Comparison of ENCODE assay signal across 1 cellular context in the genomic region with DNA sequence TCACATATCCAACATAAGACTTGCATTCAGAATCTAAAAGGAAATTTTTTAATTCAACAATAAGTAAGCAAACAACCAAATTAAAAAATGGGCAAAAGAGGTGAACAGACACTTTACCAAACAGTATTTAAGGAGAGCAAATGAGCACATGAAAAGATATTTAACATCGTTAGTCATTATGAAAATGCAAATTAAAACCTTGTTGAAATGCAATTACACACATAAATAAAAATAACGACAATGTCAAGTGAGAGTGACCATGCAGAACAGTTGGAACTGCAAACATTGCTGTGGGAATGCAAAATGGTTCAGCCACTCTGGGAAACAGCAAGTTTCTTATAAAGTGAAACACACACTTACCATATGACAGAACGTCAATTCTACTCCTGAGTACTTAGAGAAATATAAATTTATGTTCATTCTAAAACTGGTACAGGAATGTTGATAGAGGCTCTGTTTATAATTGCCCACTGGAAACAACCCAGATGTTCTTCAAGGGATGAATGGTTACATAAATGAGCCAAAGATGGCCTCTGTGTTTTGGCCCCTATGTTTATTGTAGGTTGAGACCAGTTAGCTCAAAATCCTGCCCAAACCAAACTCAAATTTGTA.
A peak's percentile ranks its signal among the peaks of the same experiment; 100 is the strongest.
TF ChIP-seq lines count a peak whose summit lies in the region.

No MANE protein-coding gene starts in this region.

TF ChIP-seq in K562, 482 proteins besides CTCF, POLR2A, EP300 and RAD21 (continued from another document and continues in another):
- TF ChIP-seq, protein P1, sequence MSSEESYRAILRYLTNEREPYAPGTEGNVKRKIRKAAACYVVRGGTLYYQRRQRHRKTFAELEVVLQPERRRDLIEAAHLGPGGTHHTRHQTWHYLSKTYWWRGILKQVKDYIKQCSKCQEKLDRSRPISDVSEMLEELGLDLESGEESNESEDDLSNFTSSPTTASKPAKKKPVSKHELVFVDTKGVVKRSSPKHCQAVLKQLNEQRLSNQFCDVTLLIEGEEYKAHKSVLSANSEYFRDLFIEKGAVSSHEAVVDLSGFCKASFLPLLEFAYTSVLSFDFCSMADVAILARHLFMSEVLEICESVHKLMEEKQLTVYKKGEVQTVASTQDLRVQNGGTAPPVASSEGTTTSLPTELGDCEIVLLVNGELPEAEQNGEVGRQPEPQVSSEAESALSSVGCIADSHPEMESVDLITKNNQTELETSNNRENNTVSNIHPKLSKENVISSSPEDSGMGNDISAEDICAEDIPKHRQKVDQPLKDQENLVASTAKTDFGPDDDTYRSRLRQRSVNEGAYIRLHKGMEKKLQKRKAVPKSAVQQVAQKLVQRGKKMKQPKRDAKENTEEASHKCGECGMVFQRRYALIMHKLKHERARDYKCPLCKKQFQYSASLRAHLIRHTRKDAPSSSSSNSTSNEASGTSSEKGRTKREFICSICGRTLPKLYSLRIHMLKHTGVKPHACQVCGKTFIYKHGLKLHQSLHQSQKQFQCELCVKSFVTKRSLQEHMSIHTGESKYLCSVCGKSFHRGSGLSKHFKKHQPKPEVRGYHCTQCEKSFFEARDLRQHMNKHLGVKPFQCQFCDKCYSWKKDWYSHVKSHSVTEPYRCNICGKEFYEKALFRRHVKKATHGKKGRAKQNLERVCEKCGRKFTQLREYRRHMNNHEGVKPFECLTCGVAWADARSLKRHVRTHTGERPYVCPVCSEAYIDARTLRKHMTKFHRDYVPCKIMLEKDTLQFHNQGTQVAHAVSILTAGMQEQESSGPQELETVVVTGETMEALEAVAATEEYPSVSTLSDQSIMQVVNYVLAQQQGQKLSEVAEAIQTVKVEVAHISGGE (CRISPR knock-in tag; IDR thresholded peaks at IDR 0.05) = no peak
- no peak for TF ChIP-seq ZNF444 (CRISPR knock-in tag; IDR thresholded peaks at IDR 0.05)
- TF ChIP-seq TEAD2 (tag; IDR thresholded peaks at IDR 0.05) = 0 out of 2 replicates have a peak, but pooled peaks have one; percentile 35
- TF ChIP-seq, protein P2, sequence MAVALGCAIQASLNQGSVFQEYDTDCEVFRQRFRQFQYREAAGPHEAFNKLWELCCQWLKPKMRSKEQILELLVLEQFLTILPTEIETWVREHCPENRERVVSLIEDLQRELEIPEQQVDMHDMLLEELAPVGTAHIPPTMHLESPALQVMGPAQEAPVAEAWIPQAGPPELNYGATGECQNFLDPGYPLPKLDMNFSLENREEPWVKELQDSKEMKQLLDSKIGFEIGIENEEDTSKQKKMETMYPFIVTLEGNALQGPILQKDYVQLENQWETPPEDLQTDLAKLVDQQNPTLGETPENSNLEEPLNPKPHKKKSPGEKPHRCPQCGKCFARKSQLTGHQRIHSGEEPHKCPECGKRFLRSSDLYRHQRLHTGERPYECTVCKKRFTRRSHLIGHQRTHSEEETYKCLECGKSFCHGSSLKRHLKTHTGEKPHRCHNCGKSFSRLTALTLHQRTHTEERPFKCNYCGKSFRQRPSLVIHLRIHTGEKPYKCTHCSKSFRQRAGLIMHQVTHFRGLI (CRISPR knock-in tag; IDR thresholded peaks at IDR 0.05) = no peak
- no peak for TF ChIP-seq ZNF175 (CRISPR knock-in tag; IDR thresholded peaks at IDR 0.05; ENCODE audit: low read depth)
- TF ChIP-seq, protein P3, sequence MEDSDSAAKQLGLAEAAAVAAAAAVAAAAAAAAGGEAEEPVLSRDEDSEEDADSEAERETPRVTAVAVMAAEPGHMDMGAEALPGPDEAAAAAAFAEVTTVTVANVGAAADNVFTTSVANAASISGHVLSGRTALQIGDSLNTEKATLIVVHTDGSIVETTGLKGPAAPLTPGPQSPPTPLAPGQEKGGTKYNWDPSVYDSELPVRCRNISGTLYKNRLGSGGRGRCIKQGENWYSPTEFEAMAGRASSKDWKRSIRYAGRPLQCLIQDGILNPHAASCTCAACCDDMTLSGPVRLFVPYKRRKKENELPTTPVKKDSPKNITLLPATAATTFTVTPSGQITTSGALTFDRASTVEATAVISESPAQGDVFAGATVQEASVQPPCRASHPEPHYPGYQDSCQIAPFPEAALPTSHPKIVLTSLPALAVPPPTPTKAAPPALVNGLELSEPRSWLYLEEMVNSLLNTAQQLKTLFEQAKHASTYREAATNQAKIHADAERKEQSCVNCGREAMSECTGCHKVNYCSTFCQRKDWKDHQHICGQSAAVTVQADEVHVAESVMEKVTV (CRISPR knock-in tag; IDR thresholded peaks at IDR 0.05) = no peak
- no peak for TF ChIP-seq SAFB2 (IDR thresholded peaks at IDR 0.05; ENCODE audit: borderline replicate concordance, low read depth, low read length, severe bottlenecking)
- no peak for TF ChIP-seq SNIP1 (IDR thresholded peaks at IDR 0.05; ENCODE audit: low read depth)
- TF ChIP-seq, protein P4, sequence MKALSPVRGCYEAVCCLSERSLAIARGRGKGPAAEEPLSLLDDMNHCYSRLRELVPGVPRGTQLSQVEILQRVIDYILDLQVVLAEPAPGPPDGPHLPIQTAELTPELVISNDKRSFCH (CRISPR knock-in tag; IDR thresholded peaks at IDR 0.05) = no peak
- TF ChIP-seq, protein P4 (tag; IDR thresholded peaks at IDR 0.05) = peak; percentile 15; the same call in 1 of the 2 replicates
- TF ChIP-seq, protein P5, sequence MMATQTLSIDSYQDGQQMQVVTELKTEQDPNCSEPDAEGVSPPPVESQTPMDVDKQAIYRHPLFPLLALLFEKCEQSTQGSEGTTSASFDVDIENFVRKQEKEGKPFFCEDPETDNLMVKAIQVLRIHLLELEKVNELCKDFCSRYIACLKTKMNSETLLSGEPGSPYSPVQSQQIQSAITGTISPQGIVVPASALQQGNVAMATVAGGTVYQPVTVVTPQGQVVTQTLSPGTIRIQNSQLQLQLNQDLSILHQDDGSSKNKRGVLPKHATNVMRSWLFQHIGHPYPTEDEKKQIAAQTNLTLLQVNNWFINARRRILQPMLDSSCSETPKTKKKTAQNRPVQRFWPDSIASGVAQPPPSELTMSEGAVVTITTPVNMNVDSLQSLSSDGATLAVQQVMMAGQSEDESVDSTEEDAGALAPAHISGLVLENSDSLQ (IDR thresholded peaks at IDR 0.05) = 0 out of 2 replicates have a peak, but pooled peaks have one; percentile 6
- TF ChIP-seq, protein P6, sequence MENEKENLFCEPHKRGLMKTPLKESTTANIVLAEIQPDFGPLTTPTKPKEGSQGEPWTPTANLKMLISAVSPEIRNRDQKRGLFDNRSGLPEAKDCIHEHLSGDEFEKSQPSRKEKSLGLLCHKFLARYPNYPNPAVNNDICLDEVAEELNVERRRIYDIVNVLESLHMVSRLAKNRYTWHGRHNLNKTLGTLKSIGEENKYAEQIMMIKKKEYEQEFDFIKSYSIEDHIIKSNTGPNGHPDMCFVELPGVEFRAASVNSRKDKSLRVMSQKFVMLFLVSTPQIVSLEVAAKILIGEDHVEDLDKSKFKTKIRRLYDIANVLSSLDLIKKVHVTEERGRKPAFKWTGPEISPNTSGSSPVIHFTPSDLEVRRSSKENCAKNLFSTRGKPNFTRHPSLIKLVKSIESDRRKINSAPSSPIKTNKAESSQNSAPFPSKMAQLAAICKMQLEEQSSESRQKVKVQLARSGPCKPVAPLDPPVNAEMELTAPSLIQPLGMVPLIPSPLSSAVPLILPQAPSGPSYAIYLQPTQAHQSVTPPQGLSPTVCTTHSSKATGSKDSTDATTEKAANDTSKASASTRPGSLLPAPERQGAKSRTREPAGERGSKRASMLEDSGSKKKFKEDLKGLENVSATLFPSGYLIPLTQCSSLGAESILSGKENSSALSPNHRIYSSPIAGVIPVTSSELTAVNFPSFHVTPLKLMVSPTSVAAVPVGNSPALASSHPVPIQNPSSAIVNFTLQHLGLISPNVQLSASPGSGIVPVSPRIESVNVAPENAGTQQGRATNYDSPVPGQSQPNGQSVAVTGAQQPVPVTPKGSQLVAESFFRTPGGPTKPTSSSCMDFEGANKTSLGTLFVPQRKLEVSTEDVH (IDR thresholded peaks at IDR 0.05; ENCODE audit: low read depth, partially characterized antibody) = no peak
- no peak for TF ChIP-seq RBM17 (IDR thresholded peaks at IDR 0.05; ENCODE audit: borderline replicate concordance, low read depth, low read length)
- TF ChIP-seq, protein P7, sequence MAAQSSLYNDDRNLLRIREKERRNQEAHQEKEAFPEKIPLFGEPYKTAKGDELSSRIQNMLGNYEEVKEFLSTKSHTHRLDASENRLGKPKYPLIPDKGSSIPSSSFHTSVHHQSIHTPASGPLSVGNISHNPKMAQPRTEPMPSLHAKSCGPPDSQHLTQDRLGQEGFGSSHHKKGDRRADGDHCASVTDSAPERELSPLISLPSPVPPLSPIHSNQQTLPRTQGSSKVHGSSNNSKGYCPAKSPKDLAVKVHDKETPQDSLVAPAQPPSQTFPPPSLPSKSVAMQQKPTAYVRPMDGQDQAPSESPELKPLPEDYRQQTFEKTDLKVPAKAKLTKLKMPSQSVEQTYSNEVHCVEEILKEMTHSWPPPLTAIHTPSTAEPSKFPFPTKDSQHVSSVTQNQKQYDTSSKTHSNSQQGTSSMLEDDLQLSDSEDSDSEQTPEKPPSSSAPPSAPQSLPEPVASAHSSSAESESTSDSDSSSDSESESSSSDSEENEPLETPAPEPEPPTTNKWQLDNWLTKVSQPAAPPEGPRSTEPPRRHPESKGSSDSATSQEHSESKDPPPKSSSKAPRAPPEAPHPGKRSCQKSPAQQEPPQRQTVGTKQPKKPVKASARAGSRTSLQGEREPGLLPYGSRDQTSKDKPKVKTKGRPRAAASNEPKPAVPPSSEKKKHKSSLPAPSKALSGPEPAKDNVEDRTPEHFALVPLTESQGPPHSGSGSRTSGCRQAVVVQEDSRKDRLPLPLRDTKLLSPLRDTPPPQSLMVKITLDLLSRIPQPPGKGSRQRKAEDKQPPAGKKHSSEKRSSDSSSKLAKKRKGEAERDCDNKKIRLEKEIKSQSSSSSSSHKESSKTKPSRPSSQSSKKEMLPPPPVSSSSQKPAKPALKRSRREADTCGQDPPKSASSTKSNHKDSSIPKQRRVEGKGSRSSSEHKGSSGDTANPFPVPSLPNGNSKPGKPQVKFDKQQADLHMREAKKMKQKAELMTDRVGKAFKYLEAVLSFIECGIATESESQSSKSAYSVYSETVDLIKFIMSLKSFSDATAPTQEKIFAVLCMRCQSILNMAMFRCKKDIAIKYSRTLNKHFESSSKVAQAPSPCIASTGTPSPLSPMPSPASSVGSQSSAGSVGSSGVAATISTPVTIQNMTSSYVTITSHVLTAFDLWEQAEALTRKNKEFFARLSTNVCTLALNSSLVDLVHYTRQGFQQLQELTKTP (IDR thresholded peaks at IDR 0.05; ENCODE audit: low read depth in 1 of 2, partially characterized antibody in 2 of 2) = peak in 1 of 2 experiments; percentile 72
- no peak for TF ChIP-seq ELF1 (tag; IDR thresholded peaks at IDR 0.05)
- no peak for TF ChIP-seq ZNF134 (CRISPR knock-in tag; conservative IDR thresholded peaks at IDR 0.05)
- TF ChIP-seq ZNF668 (CRISPR knock-in tag; IDR thresholded peaks at IDR 0.05) = 0 out of 2 replicates have a peak, but pooled peaks have one; percentile 30
- TF ChIP-seq TEAD4 (IDR thresholded peaks at IDR 0.05; ENCODE audit: low read length) = no peak
- TF ChIP-seq TEAD4 (CRISPR knock-in tag; IDR thresholded peaks at IDR 0.05; ENCODE audit: borderline replicate concordance) = no peak
- TF ChIP-seq, protein P8, sequence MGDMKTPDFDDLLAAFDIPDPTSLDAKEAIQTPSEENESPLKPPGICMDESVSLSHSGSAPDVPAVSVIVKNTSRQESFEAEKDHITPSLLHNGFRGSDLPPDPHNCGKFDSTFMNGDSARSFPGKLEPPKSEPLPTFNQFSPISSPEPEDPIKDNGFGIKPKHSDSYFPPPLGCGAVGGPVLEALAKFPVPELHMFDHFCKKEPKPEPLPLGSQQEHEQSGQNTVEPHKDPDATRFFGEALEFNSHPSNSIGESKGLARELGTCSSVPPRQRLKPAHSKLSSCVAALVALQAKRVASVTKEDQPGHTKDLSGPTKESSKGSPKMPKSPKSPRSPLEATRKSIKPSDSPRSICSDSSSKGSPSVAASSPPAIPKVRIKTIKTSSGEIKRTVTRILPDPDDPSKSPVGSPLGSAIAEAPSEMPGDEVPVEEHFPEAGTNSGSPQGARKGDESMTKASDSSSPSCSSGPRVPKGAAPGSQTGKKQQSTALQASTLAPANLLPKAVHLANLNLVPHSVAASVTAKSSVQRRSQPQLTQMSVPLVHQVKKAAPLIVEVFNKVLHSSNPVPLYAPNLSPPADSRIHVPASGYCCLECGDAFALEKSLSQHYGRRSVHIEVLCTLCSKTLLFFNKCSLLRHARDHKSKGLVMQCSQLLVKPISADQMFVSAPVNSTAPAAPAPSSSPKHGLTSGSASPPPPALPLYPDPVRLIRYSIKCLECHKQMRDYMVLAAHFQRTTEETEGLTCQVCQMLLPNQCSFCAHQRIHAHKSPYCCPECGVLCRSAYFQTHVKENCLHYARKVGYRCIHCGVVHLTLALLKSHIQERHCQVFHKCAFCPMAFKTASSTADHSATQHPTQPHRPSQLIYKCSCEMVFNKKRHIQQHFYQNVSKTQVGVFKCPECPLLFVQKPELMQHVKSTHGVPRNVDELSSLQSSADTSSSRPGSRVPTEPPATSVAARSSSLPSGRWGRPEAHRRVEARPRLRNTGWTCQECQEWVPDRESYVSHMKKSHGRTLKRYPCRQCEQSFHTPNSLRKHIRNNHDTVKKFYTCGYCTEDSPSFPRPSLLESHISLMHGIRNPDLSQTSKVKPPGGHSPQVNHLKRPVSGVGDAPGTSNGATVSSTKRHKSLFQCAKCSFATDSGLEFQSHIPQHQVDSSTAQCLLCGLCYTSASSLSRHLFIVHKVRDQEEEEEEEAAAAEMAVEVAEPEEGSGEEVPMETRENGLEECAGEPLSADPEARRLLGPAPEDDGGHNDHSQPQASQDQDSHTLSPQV (IDR thresholded peaks at IDR 0.05) = 0 out of 2 replicates have a peak, but pooled peaks have one; percentile 23
- TF ChIP-seq, protein P9, sequence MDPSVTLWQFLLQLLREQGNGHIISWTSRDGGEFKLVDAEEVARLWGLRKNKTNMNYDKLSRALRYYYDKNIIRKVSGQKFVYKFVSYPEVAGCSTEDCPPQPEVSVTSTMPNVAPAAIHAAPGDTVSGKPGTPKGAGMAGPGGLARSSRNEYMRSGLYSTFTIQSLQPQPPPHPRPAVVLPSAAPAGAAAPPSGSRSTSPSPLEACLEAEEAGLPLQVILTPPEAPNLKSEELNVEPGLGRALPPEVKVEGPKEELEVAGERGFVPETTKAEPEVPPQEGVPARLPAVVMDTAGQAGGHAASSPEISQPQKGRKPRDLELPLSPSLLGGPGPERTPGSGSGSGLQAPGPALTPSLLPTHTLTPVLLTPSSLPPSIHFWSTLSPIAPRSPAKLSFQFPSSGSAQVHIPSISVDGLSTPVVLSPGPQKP (CRISPR knock-in tag; IDR thresholded peaks at IDR 0.05) = no peak
- TF ChIP-seq, protein P10, sequence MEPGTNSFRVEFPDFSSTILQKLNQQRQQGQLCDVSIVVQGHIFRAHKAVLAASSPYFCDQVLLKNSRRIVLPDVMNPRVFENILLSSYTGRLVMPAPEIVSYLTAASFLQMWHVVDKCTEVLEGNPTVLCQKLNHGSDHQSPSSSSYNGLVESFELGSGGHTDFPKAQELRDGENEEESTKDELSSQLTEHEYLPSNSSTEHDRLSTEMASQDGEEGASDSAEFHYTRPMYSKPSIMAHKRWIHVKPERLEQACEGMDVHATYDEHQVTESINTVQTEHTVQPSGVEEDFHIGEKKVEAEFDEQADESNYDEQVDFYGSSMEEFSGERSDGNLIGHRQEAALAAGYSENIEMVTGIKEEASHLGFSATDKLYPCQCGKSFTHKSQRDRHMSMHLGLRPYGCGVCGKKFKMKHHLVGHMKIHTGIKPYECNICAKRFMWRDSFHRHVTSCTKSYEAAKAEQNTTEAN (CRISPR knock-in tag; IDR thresholded peaks at IDR 0.05) = no peak
- TF ChIP-seq PCBP1 (IDR thresholded peaks at IDR 0.05; ENCODE audit: low read depth, low read length, poor library complexity, severe bottlenecking) = no peak
- no peak for TF ChIP-seq EP400 (IDR thresholded peaks at IDR 0.05)
- TF ChIP-seq SAFB (IDR thresholded peaks at IDR 0.05; ENCODE audit: borderline replicate concordance, low read depth, low read length) = no peak
- no peak for TF ChIP-seq HLTF (IDR thresholded peaks at IDR 0.05)
